Comparison of ENCODE assay signal across 16 cellular contexts in genomic region chr2:223027442-223027841, GRCh38. TPM values are rescaled to one million over a fixed set of nuclear protein-coding genes. Genes with fewer than 3 reads are reported as not detected.
DNase-seq lines count a peak whose midpoint lies in the region; TF ChIP-seq lines count a peak whose summit lies in the region.
"Had no signal": no experiment of that assay in that cellular context is flagged by ENCODE, and none has a peak within 500 bp of the region (broad histone marks: within the 10 kb centered on the region; RNA-seq: fewer than 3 reads in every experiment).

No MANE protein-coding gene starts in this region.

- H2BK15ac ChIP-seq in mesendoderm (replicated peaks; ENCODE audit: low read depth), result no peak overlapping the region

- no peaks in the 10 kb centered on the region for H3K27me3 ChIP-seq in mesendoderm (ENCODE audit: insufficient read depth, low read length, poor library complexity)

- no peaks in the 10 kb centered on the region for H3K79me1 ChIP-seq in mesendoderm (ENCODE audit: low read length)

- no peak overlapping the region for H2BK5ac ChIP-seq in mesendoderm (ENCODE audit: low read length)

- in situ Hi-C loops in Caki2 (cut with HindIII; ENCODE audit: low pct_unique_long_range_greater_than_20kb, low sequenced_read_pairs), result no loop called here

- no peak overlapping the region for H4K8ac ChIP-seq in mesendoderm (ENCODE audit: low read depth, low read length)

- no peaks in the 10 kb centered on the region for H3K79me2 ChIP-seq in mesendoderm (ENCODE audit: control insufficient read depth, insufficient read depth, low read length)

- H3K4me2 ChIP-seq in mesendoderm (ENCODE audit: low read length), result no peak overlapping the region

- DNase-seq in Caki2 (ENCODE audit: low read depth) (peak; percentile 47), NCI-H226 (peak; percentile 84), cardiac fibroblast (ENCODE audit: low read depth in 2 of 2) (peak; percentile 62 to 73), mesendoderm (no peak), NOMO-1 treated with DMSO at 0.1 percent for 48 hours (lab: John Stamatoyannopoulos, UW; ENCODE audit: unreplicated experiment) (no peak), T-helper 2 cell (no peak)
- no peak for DNase-seq in activated CD8-positive, alpha-beta memory T cell treated with anti-CD3 and anti-CD28 coated beads for 24 hours
- DNase-seq in stimulated activated CD4-positive, alpha-beta T cell treated with anti-CD3 and anti-CD28 coated beads, Interleukin-2, amount 100 ng/mL, for 24 hours, result no peak
- DNase-seq: activated naive CD8-positive, alpha-beta T cell treated with anti-CD3 and anti-CD28 coated beads for 36 hours; GOT3; midbrain; NCI-H2171; posterior cingulate gyrus; RPMI8226 had no signal

- H3K4me3 ChIP-seq in cardiac fibroblast (replicated peaks in 1 of 2; ENCODE audit: low read depth in 2 of 2, low read length in 2 of 2), result no peak overlapping the region
- no peak overlapping the region for H3K4me3 ChIP-seq in mesendoderm (ENCODE audit: low read length)

- no peak for TF ChIP-seq CTCF in cardiac fibroblast (IDR thresholded peaks at IDR 0.05; ENCODE audit: low read depth, low read length)

- H3K56ac ChIP-seq in mesendoderm (ENCODE audit: low read length), result no peak overlapping the region

- no peak overlapping the region for H3K9ac ChIP-seq in mesendoderm (ENCODE audit: low read length)

- peak overlapping the region; percentile 4 for H2BK120ac ChIP-seq in mesendoderm (ENCODE audit: low read depth, low read length)

- WGBS in mesendoderm (ENCODE audit: extremely low coverage, insufficient coverage, low lambda C conversion rate), result no CpG with 5 or more reads among the region's 2 CpGs

- H2AK5ac ChIP-seq in mesendoderm (ENCODE audit: low read length), result no peak overlapping the region

- H3K4me1 ChIP-seq in mesendoderm (ENCODE audit: control insufficient read depth, low read depth, low read length), result peaks cover 2% of the 10 kb centered on the region

- no peak overlapping the region for H3K27ac ChIP-seq in mesendoderm (ENCODE audit: low read depth, low read length)

- no peak overlapping the region for H3K23ac ChIP-seq in mesendoderm (ENCODE audit: low read length)

- no peaks in the 10 kb centered on the region for H3K36me3 ChIP-seq in mesendoderm (ENCODE audit: control insufficient read depth, insufficient read depth, low read length)

- no peak overlapping the region for H4K5ac ChIP-seq in mesendoderm (ENCODE audit: low read length)

- H3K4ac ChIP-seq in mesendoderm (ENCODE audit: low read depth, low read length), result no peak overlapping the region

- H3K18ac ChIP-seq in mesendoderm (ENCODE audit: low read length), result no peak overlapping the region

RNA-seq across cellular contexts. Expression of gene KCNE4, which starts 24.5 kb away (rescaled TPM):
- not detected in 2 replicates for total RNA-seq in Caki2 (2014; rRNA removed; shearing (Covaris generic); ENCODE audit: low replicate concordance)
- 0.08 TPM for polyA plus RNA-seq in mesendoderm (2013, experiment 1 of 2)
- 0.06 TPM for polyA plus RNA-seq in mesendoderm (2013, experiment 2 of 2)
- total RNA-seq: activated naive CD8-positive, alpha-beta T cell treated with anti-CD3 and anti-CD28 coated beads for 36 hours; dermis microvascular lymphatic vessel endothelial cell had no signal
- polyA plus RNA-seq: IgD-negative memory B cell had no signal

Comparison
In these comparisons a context has a peak if more than half of its experiments do, and no peak if none do; other contexts are left out.
1. DNase-seq: peak in Caki2 (single experiment), NCI-H226 (single experiment) and cardiac fibroblast (2 of 2); none in mesendoderm (single experiment), activated CD8-positive, alpha-beta memory T cell treated with anti-CD3 and anti-CD28 coated beads for 24 hours (single experiment), stimulated activated CD4-positive, alpha-beta T cell treated with anti-CD3 and anti-CD28 coated beads, Interleukin-2, amount 100 ng/mL, for 24 hours (0 of 2), NOMO-1 treated with DMSO at 0.1 percent for 48 hours (single experiment) and T-helper 2 cell (0 of 5).